Comparison of ENCODE assay signal across 8 cellular contexts in genomic region chr16:3625911-3626732, GRCh38. TPM values are rescaled to one million over a fixed set of nuclear protein-coding genes. Genes with fewer than 3 reads are reported as not detected.
DNase-seq lines count a peak whose midpoint lies in the region; ATAC-seq and TF ChIP-seq lines count a peak whose summit lies in the region.

No MANE protein-coding gene starts in this region.

- peaks cover 32% of the 10 kb centered on the region for H3K4me1 Mint-ChIP-seq in activated T-cell treated with anti-CD3 and anti-CD28 coated beads, Interleukin-2, amount 50 U/mL, for 4 hours (ENCODE audit: low read depth)
- peaks cover 27% of the 10 kb centered on the region for H3K4me1 Mint-ChIP-seq in activated CD8-positive, alpha-beta T cell treated with anti-CD3 and anti-CD28 coated beads, Interleukin-2, amount 10 ng/mL, durations not matched to agents 7 days and 5 days (ENCODE audit: low read depth)
- peaks cover 43% of the 10 kb centered on the region for H3K4me1 Mint-ChIP-seq in stimulated activated naive CD8-positive, alpha-beta T cell treated with anti-CD3 and anti-CD28 coated beads, Interleukin-15, amount 100 ng/mL, for 72 hours
- H3K4me1 Mint-ChIP-seq in H9 = peaks cover 9 to 13% of the 10 kb centered on the region in 2 experiments

- H3K79me1 ChIP-seq in H9 (ENCODE audit: insufficient read depth, low read depth, low read length, poor library complexity, severe bottlenecking) = peaks cover 4% of the 10 kb centered on the region

- H4K91ac ChIP-seq in H9 (ENCODE audit: insufficient read length, low read depth, low read length) = no peak overlapping the region

- DNase-seq in activated T-cell treated with anti-CD3 and anti-CD28 coated beads, Interleukin-2, amount 50 U/mL, for 4 hours = no peak
- no peak for DNase-seq in activated T-cell treated with anti-CD3 and anti-CD28 coated beads, Interleukin-2, amount 50 U/mL, for 48 hours
- no peak for DNase-seq in activated CD8-positive, alpha-beta T cell treated with anti-CD3 and anti-CD28 coated beads, Interleukin-2, amount 10 ng/mL, durations not matched to agents 7 days and 5 days
- peak in 1 of 2 donors; percentile 6 for DNase-seq in stimulated activated naive CD8-positive, alpha-beta T cell treated with anti-CD3 and anti-CD28 coated beads, Interleukin-15, amount 100 ng/mL, for 72 hours
- no peak for DNase-seq in activated CD8-positive, alpha-beta memory T cell treated with anti-CD3 and anti-CD28 coated beads, Interleukin-2, amount 50 U/mL, for 4 hours
- no peak for DNase-seq in H9
- DNase-seq in COLO829 (ENCODE audit: low spot score) = no peak

- H3K27ac Mint-ChIP-seq in activated CD8-positive, alpha-beta T cell treated with anti-CD3 and anti-CD28 coated beads, Interleukin-2, amount 10 ng/mL, durations not matched to agents 7 days and 5 days = peak overlapping the region; percentile 88
- H3K27ac Mint-ChIP-seq in stimulated activated naive CD8-positive, alpha-beta T cell treated with anti-CD3 and anti-CD28 coated beads, Interleukin-15, amount 100 ng/mL, for 72 hours = peak overlapping the region in 1 of 2 donors; percentile 57
- no peak overlapping the region for H3K27ac Mint-ChIP-seq in H9

- H2BK12ac ChIP-seq in H9 (ENCODE audit: insufficient read length, low read depth, low read length) = no peak overlapping the region

- H3K27ac ChIP-seq in KMS-11 (peak overlapping the region; percentile 16), H9 (ENCODE audit: insufficient read length, low read depth, low read length) (no peak overlapping the region)

- CTCF ChIA-PET in activated CD8-positive, alpha-beta T cell treated with anti-CD3 and anti-CD28 coated beads, Interleukin-2, amount 10 ng/mL, durations not matched to agents 7 days and 5 days (lab: Charles Lee) = interaction anchor here (0.9 to 1.7 kb wide), 20 partner anchors 10 to 628 kb away, joined by 3 to 11 read pairs (median 4); partner anchors contain the start of gene SLX4

- H2BK120ac ChIP-seq in H9 (ENCODE audit: low read depth, low read length, poor library complexity, severe bottlenecking) = no peak overlapping the region

- no peaks in the 10 kb centered on the region for H3K23me2 ChIP-seq in H9 (ENCODE audit: insufficient read length, low read depth, low read length, poor library complexity, severe bottlenecking)

- H2BK20ac ChIP-seq in H9 (ENCODE audit: low read depth, low read length, poor library complexity, severe bottlenecking) = no peak overlapping the region

- H3T11ph ChIP-seq in H9 (ENCODE audit: low read length) = no peak overlapping the region

- H3K9me3 ChIP-seq in H9 (ENCODE audit: control insufficient read depth, low read depth, low read length) = no peaks in the 10 kb centered on the region

- TF ChIP-seq CTCF in KMS-11 (conservative IDR thresholded peaks at IDR 0.05; ENCODE audit: low read depth, low read length) (no peak), H9 (conservative IDR thresholded peaks at IDR 0.05) (no peak)

- peaks cover 2% of the 10 kb centered on the region for H3K36me3 Mint-ChIP-seq in activated T-cell treated with anti-CD3 and anti-CD28 coated beads, Interleukin-2, amount 50 U/mL, for 4 hours (ENCODE audit: insufficient read depth)
- peaks cover 10% of the 10 kb centered on the region for H3K36me3 Mint-ChIP-seq in activated CD8-positive, alpha-beta T cell treated with anti-CD3 and anti-CD28 coated beads, Interleukin-2, amount 10 ng/mL, durations not matched to agents 7 days and 5 days (ENCODE audit: low read depth)
- no peaks in the 10 kb centered on the region for H3K36me3 Mint-ChIP-seq in H9 (ENCODE audit: insufficient read depth in 1 of 3, low read depth in 3 of 3)

- H3K4me1 ChIP-seq in KMS-11 (ENCODE audit: low read depth, poor library complexity, severe bottlenecking) = peaks cover 69% of the 10 kb centered on the region
- no peaks in the 10 kb centered on the region for H3K4me1 ChIP-seq in H9 (ENCODE audit: insufficient read depth, low read length)

- H2BK15ac ChIP-seq in H9 (ENCODE audit: low read depth, low read length) = no peak overlapping the region

- peak overlapping the region; percentile 88 for H3K4me2 ChIP-seq in KMS-11
- no peak overlapping the region for H3K4me2 ChIP-seq in H9 (ENCODE audit: insufficient read depth, insufficient read length, low read length)

- H2BK5ac ChIP-seq in H9 (ENCODE audit: insufficient read length, low read length) = no peak overlapping the region

- H3K4ac ChIP-seq in H9 (ENCODE audit: low read depth, low read length) = no peak overlapping the region

- H4K5ac ChIP-seq in H9 (ENCODE audit: insufficient read length, low read depth, low read length) = no peak overlapping the region

- no peaks in the 10 kb centered on the region for H3K9me3 Mint-ChIP-seq in activated T-cell treated with anti-CD3 and anti-CD28 coated beads, Interleukin-2, amount 50 U/mL, for 4 hours
- H3K9me3 Mint-ChIP-seq in activated CD8-positive, alpha-beta T cell treated with anti-CD3 and anti-CD28 coated beads, Interleukin-2, amount 10 ng/mL, durations not matched to agents 7 days and 5 days (ENCODE audit: insufficient read depth) = no peaks in the 10 kb centered on the region
- H3K9me3 Mint-ChIP-seq in stimulated activated naive CD8-positive, alpha-beta T cell treated with anti-CD3 and anti-CD28 coated beads, Interleukin-15, amount 100 ng/mL, for 72 hours = no peaks in the 10 kb centered on the region
- H3K9me3 Mint-ChIP-seq in H9 = no peaks in the 10 kb centered on the region

- H3K4me3 Mint-ChIP-seq in activated T-cell treated with anti-CD3 and anti-CD28 coated beads, Interleukin-2, amount 50 U/mL, for 4 hours = no peak overlapping the region
- peak overlapping the region; percentile 50 for H3K4me3 Mint-ChIP-seq in activated CD8-positive, alpha-beta T cell treated with anti-CD3 and anti-CD28 coated beads, Interleukin-2, amount 10 ng/mL, durations not matched to agents 7 days and 5 days
- H3K4me3 Mint-ChIP-seq in stimulated activated naive CD8-positive, alpha-beta T cell treated with anti-CD3 and anti-CD28 coated beads, Interleukin-15, amount 100 ng/mL, for 72 hours = peak overlapping the region; percentile 48 to 54
- no peak overlapping the region for H3K4me3 Mint-ChIP-seq in H9

- ATAC-seq in activated T-cell treated with anti-CD3 and anti-CD28 coated beads, Interleukin-2, amount 50 U/mL, for 4 hours = peak; percentile 82
- peak; percentile 91 for ATAC-seq in activated CD8-positive, alpha-beta T cell treated with anti-CD3 and anti-CD28 coated beads, Interleukin-2, amount 10 ng/mL, durations not matched to agents 7 days and 5 days
- ATAC-seq in stimulated activated naive CD8-positive, alpha-beta T cell treated with anti-CD3 and anti-CD28 coated beads, Interleukin-15, amount 100 ng/mL, for 72 hours = peak; percentile 96

- no peaks in the 10 kb centered on the region for H4K20me1 ChIP-seq in KMS-11 (ENCODE audit: insufficient read depth)
- no peaks in the 10 kb centered on the region for H4K20me1 ChIP-seq in H9 (ENCODE audit: control insufficient read depth, insufficient read depth, insufficient read length)

- no peak overlapping the region for H2AK5ac ChIP-seq in H9 (ENCODE audit: insufficient read length, low read length)

- H3K79me2 ChIP-seq in KMS-11 (ENCODE audit: insufficient read depth, low read depth) (peaks cover 22% of the 10 kb centered on the region), H9 (ENCODE audit: insufficient read depth, low read length) (no peaks in the 10 kb centered on the region)

- H3K27me3 ChIP-seq in KMS-11 (ENCODE audit: insufficient read depth, low read depth) (no peaks in the 10 kb centered on the region), H9 (ENCODE audit: insufficient read depth, low read length) (no peaks in the 10 kb centered on the region)

- no peak overlapping the region for H3K9ac ChIP-seq in KMS-11
- no peak overlapping the region for H3K9ac ChIP-seq in H9 (ENCODE audit: extremely low read depth, insufficient read length, low read length)

- no peak overlapping the region for H3K4me3 ChIP-seq in KMS-11 (IDR thresholded peaks at IDR 0.05; ENCODE audit: insufficient read depth, low read depth, low read length)

- no peaks in the 10 kb centered on the region for H3K36me3 ChIP-seq in KMS-11 (ENCODE audit: insufficient read depth)

- no peak overlapping the region for H3K56ac ChIP-seq in H9 (ENCODE audit: insufficient read length, low read depth, low read length)

- POLR2A ChIA-PET in activated CD8-positive, alpha-beta T cell treated with anti-CD3 and anti-CD28 coated beads, Interleukin-2, amount 10 ng/mL, durations not matched to agents 7 days and 5 days (lab: Charles Lee) = interaction anchor here (0.6 to 1.8 kb wide), 5 partner anchors 13 to 628 kb away, joined by 4 to 17 read pairs (median 5); partner anchors contain the start of genes SLX4 and TRAP1

- no peak overlapping the region for H3K14ac ChIP-seq in H9 (ENCODE audit: insufficient read depth, low read length)

- no peaks in the 10 kb centered on the region for H3K27me3 Mint-ChIP-seq in activated T-cell treated with anti-CD3 and anti-CD28 coated beads, Interleukin-2, amount 50 U/mL, for 4 hours (ENCODE audit: low read depth)
- H3K27me3 Mint-ChIP-seq in activated CD8-positive, alpha-beta T cell treated with anti-CD3 and anti-CD28 coated beads, Interleukin-2, amount 10 ng/mL, durations not matched to agents 7 days and 5 days (ENCODE audit: low read depth) = no peaks in the 10 kb centered on the region
- no peaks in the 10 kb centered on the region for H3K27me3 Mint-ChIP-seq in stimulated activated naive CD8-positive, alpha-beta T cell treated with anti-CD3 and anti-CD28 coated beads, Interleukin-15, amount 100 ng/mL, for 72 hours
- H3K27me3 Mint-ChIP-seq in H9 (ENCODE audit: low read depth) = no peaks in the 10 kb centered on the region

- H4K8ac ChIP-seq in H9 (replicated peaks; ENCODE audit: insufficient read length, low read depth, low read length) = no peak overlapping the region

- no CpG with 5 or more reads among the region's 4 CpGs for WGBS in H9 (ENCODE audit: extremely low coverage, insufficient read length, low lambda C conversion rate)

- H3K23ac ChIP-seq in H9 (ENCODE audit: insufficient read length, low read depth, low read length) = no peak overlapping the region

- H2AFZ ChIP-seq in KMS-11 (ENCODE audit: low read depth) (no peak overlapping the region), H9 (ENCODE audit: low read length) (no peak overlapping the region)

- no peak overlapping the region for H3K18ac ChIP-seq in H9 (ENCODE audit: insufficient read length, low read depth, low read length)

RNA-seq across cellular contexts. Expression of gene SLX4, which starts 14.7 kb away (rescaled TPM):
- total RNA-seq in activated T-cell treated with anti-CD3 and anti-CD28 coated beads, Interleukin-2, amount 50 U/mL, for 4 hours = 1 to 10 TPM; 7.6 to 9.1 (median 8.6) TPM
- total RNA-seq in activated CD8-positive, alpha-beta T cell treated with anti-CD3 and anti-CD28 coated beads, Interleukin-2, amount 10 ng/mL, durations not matched to agents 7 days and 5 days = 10 to 100 TPM; 16.3 to 16.5 TPM
- total RNA-seq in H9 (2021) = 9.9 and 10.0 TPM in 2 replicates

RNA-seq across cellular contexts. Expression of gene DNASE1, which starts 28.4 kb away (rescaled TPM):
- total RNA-seq in activated T-cell treated with anti-CD3 and anti-CD28 coated beads, Interleukin-2, amount 50 U/mL, for 4 hours = 1 to 10 TPM; 3.7 to 4.2 (median 3.9) TPM
- 10 to 100 TPM; 45.7 to 48.3 TPM for total RNA-seq in activated CD8-positive, alpha-beta T cell treated with anti-CD3 and anti-CD28 coated beads, Interleukin-2, amount 10 ng/mL, durations not matched to agents 7 days and 5 days
- total RNA-seq in H9 (2021) = 10.1 and 10.6 TPM in 2 replicates

RNA-seq across cellular contexts. Expression of gene NLRC3, which starts 48.9 kb away (rescaled TPM):
- 1 to 10 TPM; 7.8 to 8.3 (median 7.9) TPM for total RNA-seq in activated T-cell treated with anti-CD3 and anti-CD28 coated beads, Interleukin-2, amount 50 U/mL, for 4 hours
- 10 to 100 TPM; 92.6 to 94.6 TPM for total RNA-seq in activated CD8-positive, alpha-beta T cell treated with anti-CD3 and anti-CD28 coated beads, Interleukin-2, amount 10 ng/mL, durations not matched to agents 7 days and 5 days
- total RNA-seq in H9 (2021) = 0.44 TPM in 2 replicates

Comparison
In these comparisons a context has a peak if more than half of its experiments do, and no peak if none do; other contexts are left out.
1. H3K4me3 Mint-ChIP-seq: peak in activated CD8-positive, alpha-beta T cell treated with anti-CD3 and anti-CD28 coated beads, Interleukin-2, amount 10 ng/mL, durations not matched to agents 7 days and 5 days (single experiment) and stimulated activated naive CD8-positive, alpha-beta T cell treated with anti-CD3 and anti-CD28 coated beads, Interleukin-15, amount 100 ng/mL, for 72 hours (2 of 2); none in activated T-cell treated with anti-CD3 and anti-CD28 coated beads, Interleukin-2, amount 50 U/mL, for 4 hours (single experiment) and H9 (0 of 2).
2. RNA of gene NLRC3, which starts 48.9 kb away (total RNA-seq): 92.6 to 94.6 TPM in activated CD8-positive, alpha-beta T cell treated with anti-CD3 and anti-CD28 coated beads, Interleukin-2, amount 10 ng/mL, durations not matched to agents 7 days and 5 days; 7.8 to 8.3 TPM in activated T-cell treated with anti-CD3 and anti-CD28 coated beads, Interleukin-2, amount 50 U/mL, for 4 hours and 0.44 TPM in H9; every median in the first group is over 10 times any median in the second.
3. Peak in every context shown above with its lines, with median percentiles within 50 percentile points of each other: ATAC-seq.